In genomic region chr2:85712849-85713612, GRCh38 we compare ENCODE assay signal across 12 cellular contexts. TPM values are rescaled to one million over a fixed set of nuclear protein-coding genes. Genes with fewer than 3 reads are reported as not detected.
DNase-seq lines count a peak whose midpoint lies in the region; TF ChIP-seq lines count a peak whose summit lies in the region.
"Had no signal": no experiment of that assay in that cellular context is flagged by ENCODE, and none has a peak within 500 bp of the region (broad histone marks: within the 10 kb centered on the region; RNA-seq: fewer than 3 reads in every experiment).

No MANE protein-coding gene starts in this region.

- no peaks in the 10 kb centered on the region for H3K36me3 ChIP-seq in testis (ENCODE audit: low read depth, missing control alignments)

- no peaks in the 10 kb centered on the region for H3K9me3 Mint-ChIP-seq in dendritic cell treated with granulocyte-macrophage colony-stimulating factor and Interleukin-4, amounts not matched to agents 40 ng/mL and 50 ng/mL, for 4 days
- H3K9me3 Mint-ChIP-seq: activated naive CD4-positive, alpha-beta T cell treated with anti-CD3 and anti-CD28 coated beads, Interleukin-2, amount 50 U/mL, for 72 hours had no signal

- H3K27me3 Mint-ChIP-seq in dendritic cell treated with granulocyte-macrophage colony-stimulating factor and Interleukin-4, amounts not matched to agents 40 ng/mL and 50 ng/mL, for 4 days = no peaks in the 10 kb centered on the region

- WGBS in lower leg skin, 2 donors = 69 to 80% methylated on average over 9 of the region's 9 CpGs
- WGBS in testis, 2 donors = 54 to 63% methylated on average over 9 of the region's 9 CpGs

- H3K4me1 ChIP-seq in testis = peaks cover 45% of the 10 kb centered on the region

- no peaks in the 10 kb centered on the region for H3K36me3 Mint-ChIP-seq in dendritic cell treated with granulocyte-macrophage colony-stimulating factor and Interleukin-4, amounts not matched to agents 40 ng/mL and 50 ng/mL, for 4 days (ENCODE audit: low read depth)
- H3K36me3 Mint-ChIP-seq: activated naive CD4-positive, alpha-beta T cell treated with anti-CD3 and anti-CD28 coated beads, Interleukin-2, amount 50 U/mL, for 72 hours had no signal

- H3K27me3 ChIP-seq in testis = no peaks in the 10 kb centered on the region

- TF ChIP-seq POLR2A in lower leg skin (IDR thresholded peaks at IDR 0.05) = no peak
- TF ChIP-seq POLR2A in testis (IDR thresholded peaks at IDR 0.05) = no peak

- H3K9me3 ChIP-seq in testis = no peaks in the 10 kb centered on the region

- H3K4me1 Mint-ChIP-seq in dendritic cell treated with granulocyte-macrophage colony-stimulating factor and Interleukin-4, amounts not matched to agents 40 ng/mL and 50 ng/mL, for 4 days (ENCODE audit: low read depth) = peaks cover 80% of the 10 kb centered on the region

- H3K4me3 Mint-ChIP-seq in dendritic cell treated with granulocyte-macrophage colony-stimulating factor and Interleukin-4, amounts not matched to agents 40 ng/mL and 50 ng/mL, for 4 days = no peak overlapping the region

- peak overlapping the region; percentile 53 to 87 for H3K27ac ChIP-seq in testis
- H3K27ac ChIP-seq: 22Rv1 had no signal

- DNase-seq in NCI-H1092 (lab: John Stamatoyannopoulos, UW) = peak; percentile 30
- no peak for DNase-seq in NCI-H1092 treated with DMSO at 0.1 percent for 48 hours (lab: John Stamatoyannopoulos, UW)
- DNase-seq in lower leg skin (ENCODE audit: low spot score in 2 of 2) = peak; percentile 5 to 89
- peak; percentile 54 for DNase-seq in testis
- no peak for DNase-seq in NK-92 treated with Interleukin-12 subunit alpha and Interleukin-12 subunit beta, amount 100 ng/mL, for 24 hours (lab: John Stamatoyannopoulos, UW)
- DNase-seq in SK-N-DZ (ENCODE audit: low spot score) = no peak
- no peak for DNase-seq in GM19240 (ENCODE audit: insufficient read length, low spot score)
- DNase-seq: KG1, NCI-H748 treated with DMSO at 0.1 percent for 48 hours had no signal

- H3K27ac Mint-ChIP-seq in dendritic cell treated with granulocyte-macrophage colony-stimulating factor and Interleukin-4, amounts not matched to agents 40 ng/mL and 50 ng/mL, for 4 days = peak overlapping the region; percentile 94

- no peak for TF ChIP-seq CTCF in lower leg skin (IDR thresholded peaks at IDR 0.05)
- TF ChIP-seq CTCF in testis (IDR thresholded peaks at IDR 0.05) = no peak

- no peak overlapping the region for H3K4me3 ChIP-seq in lower leg skin (ENCODE audit: low read depth, poor library complexity, severe bottlenecking)
- no peak overlapping the region for H3K4me3 ChIP-seq in testis

- intact Hi-C loops in dendritic cell treated with granulocyte-macrophage colony-stimulating factor and Interleukin-4, amounts not matched to agents 40 ng/mL and 50 ng/mL, for 4 days (cut with micrococcal nuclease) = loop anchor here (5.0 kb wide), 1 partner anchor 76 kb away; no protein-coding TSS in a partner anchor
- intact Hi-C loops in lower leg skin (cut with DNase I; ENCODE audit: low total_unique reads) = no loop called here
- intact Hi-C loops in testis (cut with DNase I; ENCODE audit: low total_unique reads) = no loop called here

RNA-seq across cellular contexts. Expression of gene GNLY, which starts 18.9 kb away (rescaled TPM):
- total RNA-seq in lower leg skin (1 to 10 TPM in 2 of 4 donors, under 1 TPM in 1, not detected in 1; 0.42 to 3.6 (median 1.3) TPM), testis (1 to 10 TPM in 1 of 2 donors, under 1 TPM in 1; 0.43 to 2.6 TPM)
- 2.2 TPM for polyA plus RNA-seq in testis (ENCODE audit: insufficient read depth, low read depth, low replicate concordance)
- 0.29 TPM in 1 of 2 replicates, not detected in the other for polyA plus RNA-seq in SK-N-DZ (2014; cell fraction: cytosol; rRNA removed)
- 0.66 TPM in 1 of 2 replicates, not detected in the other for polyA plus RNA-seq in SK-N-DZ (2014; cell fraction: nucleus; rRNA removed)

RNA-seq across cellular contexts. Expression of gene ATOH8, which starts 40.8 kb away (rescaled TPM):
- 10 to 100 TPM; 27.3 to 79.8 (median 33.7) TPM for total RNA-seq in lower leg skin
- total RNA-seq in testis = 10 to 100 TPM; 14.2 to 16.8 TPM
- 13.5 TPM for polyA plus RNA-seq in testis (ENCODE audit: insufficient read depth, low read depth, low replicate concordance)
- 1.6 and 1.8 TPM in 2 replicates for polyA plus RNA-seq in SK-N-DZ (2014; cell fraction: cytosol; rRNA removed)
- 1.9 and 3.1 TPM in 2 replicates for polyA plus RNA-seq in SK-N-DZ (2014; cell fraction: nucleus; rRNA removed)
- total RNA-seq: activated naive CD4-positive, alpha-beta T cell treated with anti-CD3 and anti-CD28 coated beads, Interleukin-2, amount 50 U/mL, for 72 hours had no signal

RNA-seq across cellular contexts. Expression of gene SFTPB, which starts 45.0 kb away (rescaled TPM):
- not detected for total RNA-seq in lower leg skin
- total RNA-seq in testis = under 1 TPM in 1 of 2 donors, not detected in 1; 0.25 TPM
- 0.36 TPM for polyA plus RNA-seq in testis (ENCODE audit: insufficient read depth, low read depth, low replicate concordance)
- polyA plus RNA-seq in SK-N-DZ (2014; cell fraction: cytosol; rRNA removed) = not detected in 2 replicates
- polyA plus RNA-seq in SK-N-DZ (2014; cell fraction: nucleus; rRNA removed) = not detected in 2 replicates
- total RNA-seq: activated naive CD4-positive, alpha-beta T cell treated with anti-CD3 and anti-CD28 coated beads, Interleukin-2, amount 50 U/mL, for 72 hours had no signal

Comparison
In these comparisons a context has a peak if more than half of its experiments do, and no peak if none do; other contexts are left out.
1. DNase-seq: peak in NCI-H1092 (single experiment), lower leg skin (2 of 2) and testis (single experiment); none in NCI-H1092 treated with DMSO at 0.1 percent for 48 hours (single experiment), NK-92 treated with Interleukin-12 subunit alpha and Interleukin-12 subunit beta, amount 100 ng/mL, for 24 hours (single experiment), SK-N-DZ (single experiment) and GM19240 (single experiment).